9 cellular contexts compared by ENCODE assay signal in genomic region chr3:108862865-108863798, GRCh38. TPM values are rescaled to one million over a fixed set of nuclear protein-coding genes. Genes with fewer than 3 reads are reported as not detected.
A peak's percentile ranks its signal among the peaks of the same experiment; 100 is the strongest.
DNase-seq lines count a peak whose midpoint lies in the region; ATAC-seq and TF ChIP-seq lines count a peak whose summit lies in the region.
"Had no signal": no experiment of that assay in that cellular context is flagged by ENCODE, and none has a peak within 500 bp of the region (broad histone marks: within the 10 kb centered on the region; RNA-seq: fewer than 3 reads in every experiment).

No MANE protein-coding gene starts in this region.

- ATAC-seq in GM18868 (IDR thresholded peaks at IDR 0.05; ENCODE audit: unreplicated experiment) (peak; percentile 94), HG03439 (IDR thresholded peaks at IDR 0.05; ENCODE audit: unreplicated experiment) (peak; percentile 62), omental fat pad (ENCODE audit: low FRiP score) (peak; percentile 68), GM21526 (IDR thresholded peaks at IDR 0.05; ENCODE audit: low FRiP score, unreplicated experiment) (no peak)
- ATAC-seq in activated T-helper 17 cell treated with anti-CD3 and anti-CD28 coated beads, Interleukin-2, amount 50 U/mL, for 72 hours (replicated peaks) = peak; percentile 86

- intact Hi-C loops in head of caudate nucleus (cut with DNase I) = no loop called here

- H3K9me3 Mint-ChIP-seq in activated T-helper 17 cell treated with anti-CD3 and anti-CD28 coated beads, Interleukin-2, amount 50 U/mL, for 72 hours = peaks cover 3% of the 10 kb centered on the region

- H3K27me3 Mint-ChIP-seq in activated T-helper 17 cell treated with anti-CD3 and anti-CD28 coated beads, Interleukin-2, amount 50 U/mL, for 72 hours = no peaks in the 10 kb centered on the region

- peak overlapping the region; percentile 68 for H3K4me3 Mint-ChIP-seq in activated T-helper 17 cell treated with anti-CD3 and anti-CD28 coated beads, Interleukin-2, amount 50 U/mL, for 72 hours

- DNase-seq in omental fat pad (ENCODE audit: low spot score) (no peak), NK-92 (lab: John Stamatoyannopoulos, UW; ENCODE audit: unreplicated experiment) (no peak), head of caudate nucleus (no peak), NCI-H2081 (lab: John Stamatoyannopoulos, UW) (no peak)

- H3K27ac Mint-ChIP-seq in activated T-helper 17 cell treated with anti-CD3 and anti-CD28 coated beads, Interleukin-2, amount 50 U/mL, for 72 hours = peak overlapping the region; percentile 89

- peaks cover 78% of the 10 kb centered on the region for H3K36me3 Mint-ChIP-seq in activated T-helper 17 cell treated with anti-CD3 and anti-CD28 coated beads, Interleukin-2, amount 50 U/mL, for 72 hours (ENCODE audit: low read depth)

- H3K4me1 Mint-ChIP-seq in activated T-helper 17 cell treated with anti-CD3 and anti-CD28 coated beads, Interleukin-2, amount 50 U/mL, for 72 hours = peaks cover 28% of the 10 kb centered on the region

- no peak for TF ChIP-seq CTCF in omental fat pad (IDR thresholded peaks at IDR 0.05)

RNA-seq across cellular contexts. Expression of gene TRAT1, which starts 40.5 kb away (rescaled TPM):
- 10 to 100 TPM; 33.0 to 56.7 TPM for total RNA-seq in activated T-helper 17 cell treated with anti-CD3 and anti-CD28 coated beads, Interleukin-2, amount 50 U/mL, for 72 hours
- total RNA-seq in omental fat pad = 1 to 10 TPM in 2 of 4 donors, under 1 TPM in 2; 0.84 to 2.7 (median 1.2) TPM
- total RNA-seq: lower leg skin had no signal

Comparison
In these comparisons a context has a peak if more than half of its experiments do, and no peak if none do; other contexts are left out.
1. RNA of gene TRAT1, which starts 40.5 kb away (total RNA-seq): 33.0 to 56.7 TPM in activated T-helper 17 cell treated with anti-CD3 and anti-CD28 coated beads, Interleukin-2, amount 50 U/mL, for 72 hours; 0.84 to 2.7 TPM in omental fat pad; every median in the first group is over 4 times any median in the second.